In the genomic region with DNA sequence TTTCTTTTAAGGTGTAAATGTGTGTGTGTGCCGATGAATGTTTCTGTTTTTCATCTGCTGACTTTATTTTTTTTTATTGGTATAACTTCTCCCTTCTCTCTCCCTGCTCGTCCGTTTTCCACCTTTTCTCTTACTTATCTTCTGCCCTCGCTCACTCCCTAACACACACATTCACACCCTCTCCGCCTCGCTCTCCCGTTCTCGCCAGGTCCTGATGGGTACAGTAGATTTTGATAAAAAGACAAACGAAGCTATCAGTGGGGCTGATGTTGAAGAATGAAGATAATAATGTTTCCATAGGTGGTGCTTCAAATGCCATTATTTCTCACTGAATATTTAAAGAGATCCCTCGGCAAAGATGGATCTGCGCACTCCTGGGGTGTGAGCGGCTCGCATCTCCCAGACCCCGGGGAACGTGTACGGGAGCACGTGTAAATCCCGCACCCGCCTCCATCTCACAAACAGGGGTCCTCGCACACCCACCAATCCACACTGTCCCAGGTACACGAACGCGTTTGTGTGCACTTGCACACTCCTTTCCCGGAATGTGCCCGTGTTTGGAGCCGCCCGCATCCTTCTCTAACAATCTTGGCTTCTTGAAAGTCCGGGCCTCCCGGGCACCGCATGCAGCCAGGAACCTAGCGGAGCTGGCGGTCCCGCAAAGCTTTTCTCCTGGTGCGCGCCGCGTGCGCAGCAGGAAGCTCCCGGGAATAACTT, we compare ENCODE assay signal across 9 cellular contexts. TPM values are rescaled to one million over a fixed set of nuclear protein-coding genes. Genes with fewer than 3 reads are reported as not detected.
DNase-seq lines count a peak whose midpoint lies in the region; TF ChIP-seq lines count a peak whose summit lies in the region.
"Had no signal": no experiment of that assay in that cellular context is flagged by ENCODE, and none has a peak within 500 bp of the region (broad histone marks: within the 10 kb centered on the region; RNA-seq: fewer than 3 reads in every experiment).

No MANE protein-coding gene starts in this region.

- H3K27me3 Mint-ChIP-seq in osteocyte (ENCODE audit: unreplicated experiment) = peaks cover 75% of the 10 kb centered on the region

- no peaks in the 10 kb centered on the region for H3K9me3 ChIP-seq in NT2/D1 (ENCODE audit: insufficient read depth, low read length)

- H3K27me3 ChIP-seq in NT2/D1 (ENCODE audit: insufficient read depth, insufficient read length) = peaks cover 24% of the 10 kb centered on the region

- H3K4me3 ChIP-seq in NT2/D1 (ENCODE audit: insufficient read length, low read depth) = peak overlapping the region; percentile 93
- H3K4me3 ChIP-seq in foreskin fibroblast (ENCODE audit: low read depth in 1 of 2, low read length in 2 of 2) = peak overlapping the region; percentile 75 to 92

- H3K36me3 ChIP-seq in NT2/D1 (ENCODE audit: insufficient read depth, insufficient read length, low read length) = peaks cover 4% of the 10 kb centered on the region

- no peaks in the 10 kb centered on the region for H3K4me1 ChIP-seq in NT2/D1 (ENCODE audit: insufficient read depth, insufficient read length)

- peak overlapping the region; percentile 97 for H3K9ac ChIP-seq in NT2/D1 (ENCODE audit: insufficient read length, low read depth)

- TF ChIP-seq CTCF in foreskin fibroblast (IDR thresholded peaks at IDR 0.05; ENCODE audit: low read depth, low read length) (no peak), osteocyte (IDR thresholded peaks at IDR 0.05) (no peak)

- no peak overlapping the region for H3K27ac Mint-ChIP-seq in osteocyte (ENCODE audit: unreplicated experiment)

- DNase-seq in EH (ENCODE audit: low read depth) = peak; percentile 54
- no peak for DNase-seq in NT2/D1 (ENCODE audit: low read depth, low spot score)
- DNase-seq in foreskin fibroblast = no peak
- no peak for DNase-seq in osteocyte (ENCODE audit: extremely low spot score, unreplicated experiment)
- DNase-seq in AG20443 (ENCODE audit: low spot score) = no peak
- no peak for DNase-seq in Ammon's horn (ENCODE audit: low spot score)
- no peak for DNase-seq in NCI-H2107 (lab: John Stamatoyannopoulos, UW)
- DNase-seq in activated CD8-positive, alpha-beta memory T cell treated with anti-CD3 and anti-CD28 coated beads, Interleukin-2, amount 50 U/mL, for 4 hours = no peak
- DNase-seq: NCI-H2029 treated with DMSO at 0.1 percent for 48 hours had no signal

- H3K36me3 Mint-ChIP-seq in osteocyte (ENCODE audit: unreplicated experiment) = no peaks in the 10 kb centered on the region

- H3K4me3 Mint-ChIP-seq in osteocyte (ENCODE audit: unreplicated experiment) = peak overlapping the region; percentile 74

- H3K9me3 Mint-ChIP-seq in osteocyte (ENCODE audit: unreplicated experiment) = no peaks in the 10 kb centered on the region

- peaks cover 26% of the 10 kb centered on the region for H3K4me1 Mint-ChIP-seq in osteocyte (ENCODE audit: unreplicated experiment)

RNA-seq across cellular contexts. Expression of a gene that starts 2.4 kb away (rescaled TPM):
- 0.73 and 0.78 TPM in 2 replicates for total RNA-seq in osteocyte
